24 cellular contexts compared by ENCODE assay signal in the genomic region with DNA sequence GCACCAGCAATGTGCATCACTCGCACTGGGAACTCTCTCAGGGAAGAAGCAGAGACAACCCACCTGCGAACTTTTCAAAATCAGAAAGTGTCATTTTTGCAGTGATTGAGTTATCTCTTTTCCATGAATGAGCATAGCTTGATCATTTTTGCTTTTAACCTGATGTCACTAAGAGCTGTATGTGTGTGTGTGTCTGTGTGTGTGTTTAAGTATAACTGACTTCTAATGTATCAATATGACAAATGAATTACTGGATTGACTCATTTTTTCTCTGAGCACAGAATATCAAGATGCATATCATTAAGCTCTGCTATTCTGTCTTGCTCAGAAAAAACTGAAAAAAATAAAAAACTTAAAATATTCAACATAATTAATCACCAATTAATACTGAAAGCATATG.
"Had no signal": no experiment of that assay in that cellular context is flagged by ENCODE, and none has a peak within 500 bp of the region (broad histone marks: within the 10 kb centered on the region; RNA-seq: fewer than 3 reads in every experiment).

No MANE protein-coding gene starts in this region.

- H3K27ac Mint-ChIP-seq: immature natural killer cell, mesothelial cell of epicardium, naive B cell, natural killer cell had no signal

- DNase-seq: dermis blood vessel endothelial cell; dorsolateral prefrontal cortex; effector CD4-positive, alpha-beta T cell; effector memory CD4-positive, alpha-beta T cell; foreskin keratinocyte; heart left ventricle; hypothalamus; immature natural killer cell; islet precursor cell; left cardiac atrium; left lung; left ventricle myocardium superior; lower lobe of right lung; mesenchymal stem cell; mucosa of descending colon; naive B cell; natural killer cell had no signal

- H3K4me2 ChIP-seq: hepatocyte had no signal

- H3K4me1 ChIP-seq: esophagus muscularis mucosa, foreskin keratinocyte, gastroesophageal sphincter, heart left ventricle, left lung, lower lobe of right lung had no signal

- H3K79me2 ChIP-seq: hepatocyte had no signal

- H3K9me3 ChIP-seq: esophagus muscularis mucosa, gastroesophageal sphincter, heart left ventricle, left lung, lower lobe of right lung, mucosa of descending colon had no signal

- H3K4me3 Mint-ChIP-seq: immature natural killer cell, mesothelial cell of epicardium, naive B cell, natural killer cell had no signal

- H3K4me3 ChIP-seq: coronary artery, dorsolateral prefrontal cortex, esophagus muscularis mucosa, gastroesophageal sphincter, heart left ventricle, hepatocyte, left lung, lower lobe of right lung, mucosa of descending colon had no signal

- H3K9me3 Mint-ChIP-seq: immature natural killer cell, mesothelial cell of epicardium, naive B cell had no signal

- H3K36me3 Mint-ChIP-seq: immature natural killer cell, mesothelial cell of epicardium, naive B cell, natural killer cell had no signal

- H3K27me3 ChIP-seq: dorsolateral prefrontal cortex, esophagus muscularis mucosa, foreskin keratinocyte, gastroesophageal sphincter, heart left ventricle, hepatocyte, left lung had no signal

- H3K36me3 ChIP-seq: esophagus muscularis mucosa, gastroesophageal sphincter, heart left ventricle, left lung, lower lobe of right lung had no signal

- FAIRE-seq: colon, endometrium had no signal

- H2AFZ ChIP-seq: hepatocyte had no signal

- ATAC-seq: foreskin keratinocyte, gastroesophageal sphincter, heart left ventricle, left cardiac atrium, left lung, left ventricle myocardium superior, lower lobe of right lung, mucosa of descending colon, natural killer cell had no signal

- H3K27ac ChIP-seq: coronary artery, dorsolateral prefrontal cortex, esophagus muscularis mucosa, foreskin keratinocyte, gastroesophageal sphincter, heart left ventricle, hepatocyte, left lung, lower lobe of right lung had no signal

- H3K4me1 Mint-ChIP-seq: immature natural killer cell, natural killer cell had no signal
